ENCODE assay signal across 8 cellular contexts in the genomic region with DNA sequence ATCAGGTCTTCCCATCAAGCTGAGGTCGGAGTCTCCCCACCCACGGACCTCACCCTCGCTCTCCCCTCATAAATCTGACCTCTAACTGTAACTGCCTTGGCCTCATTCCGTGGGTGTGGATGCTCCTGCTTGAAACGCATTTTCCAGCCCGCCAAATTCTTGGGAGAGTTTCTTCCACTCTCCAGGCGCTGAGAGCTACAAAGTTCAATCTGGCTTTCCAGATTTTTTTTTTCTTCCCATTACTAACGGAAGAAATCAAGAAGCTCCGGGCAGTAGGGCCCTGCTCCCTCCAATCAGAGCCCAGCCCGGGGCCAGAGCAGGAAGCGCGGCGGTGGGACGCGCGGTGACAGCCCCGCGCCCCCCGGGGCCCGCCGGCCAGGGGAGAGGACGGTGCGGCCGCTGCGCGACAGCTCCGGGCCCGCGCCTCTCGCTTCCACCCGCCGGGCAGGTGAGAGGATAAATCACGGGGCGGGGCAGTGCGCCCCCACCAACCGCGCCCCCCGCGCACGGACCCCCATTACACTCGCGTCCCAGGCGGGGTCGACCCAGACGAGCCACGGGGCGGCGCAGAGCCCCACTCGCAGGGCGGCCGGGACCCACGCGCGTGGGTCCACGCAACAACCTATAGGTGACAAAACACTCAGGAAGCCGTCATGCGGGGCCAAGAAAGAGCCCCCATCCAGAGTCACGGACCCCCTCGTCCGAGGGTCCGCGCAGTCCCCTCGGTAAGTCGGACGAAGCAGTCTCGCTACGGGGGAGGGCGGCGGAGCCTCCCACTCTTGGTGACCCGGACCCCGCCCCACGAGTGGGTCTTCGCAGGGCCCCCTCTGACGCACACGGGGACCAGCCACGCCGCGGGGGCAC. TPM values are rescaled to one million over a fixed set of nuclear protein-coding genes. Genes with fewer than 3 reads are reported as not detected.
DNase-seq lines count a peak whose midpoint lies in the region; ATAC-seq, FAIRE-seq and TF ChIP-seq lines count a peak whose summit lies in the region.

No MANE protein-coding gene starts in this region.

- POLR2A ChIA-PET in CD8-positive, alpha-beta T cell (lab: Charles Lee) = interaction anchor here (0.9 to 2.6 kb wide), 7 partner anchors 10 to 84 kb away, joined by 3 to 13 read pairs (median 3); no protein-coding TSS in a partner anchor

- no peak for TF ChIP-seq CTCF in CD8-positive, alpha-beta T cell (IDR thresholded peaks at IDR 0.05)
- no peak for TF ChIP-seq CTCF in bronchial epithelial cell (IDR thresholded peaks at IDR 0.05; ENCODE audit: insufficient read depth, low read length, severe bottlenecking)
- TF ChIP-seq CTCF in stomach (IDR thresholded peaks at IDR 0.05) = no peak

- H3K4me3 ChIP-seq in CD8-positive, alpha-beta T cell (ENCODE audit: low read depth, low read length) = peak overlapping the region; percentile 70
- peak overlapping the region; percentile 91 for H3K4me3 ChIP-seq in SJCRH30
- peak overlapping the region; percentile 91 for H3K4me3 ChIP-seq in bronchial epithelial cell (ENCODE audit: low read depth, low read length)
- H3K4me3 ChIP-seq in stomach = peak overlapping the region; percentile 56 to 94 (median 82)

- no peaks in the 10 kb centered on the region for H3K27me3 Mint-ChIP-seq in CD8-positive, alpha-beta T cell (ENCODE audit: low read depth)

- no peaks in the 10 kb centered on the region for H3K9me3 Mint-ChIP-seq in CD8-positive, alpha-beta T cell

- no peak for FAIRE-seq in bronchial epithelial cell (lab: Jason Lieb, UNC)

- H3K27me3 ChIP-seq in CD8-positive, alpha-beta T cell (ENCODE audit: insufficient read depth, low read length) = no peaks in the 10 kb centered on the region
- no peaks in the 10 kb centered on the region for H3K27me3 ChIP-seq in SJCRH30
- H3K27me3 ChIP-seq in bronchial epithelial cell (ENCODE audit: control insufficient read depth, insufficient read depth, low read length) = no peaks in the 10 kb centered on the region
- peaks cover 0 to 8% (median 6%) of the 10 kb centered on the region in 3 donors for H3K27me3 ChIP-seq in stomach

- intact Hi-C loops in CD8-positive, alpha-beta T cell (cut with DNase I, micrococcal nuclease) = loop anchor here (1.0 to 10.0 kb wide), 10 partner anchors 31 to 1154 kb away; a partner anchor contains a TSS
- intact Hi-C loops in stomach (cut with DNase I; ENCODE audit: low total_unique reads) = no loop called here

- H3K36me3 ChIP-seq in CD8-positive, alpha-beta T cell (ENCODE audit: insufficient read depth, low read length) = no peaks in the 10 kb centered on the region
- H3K36me3 ChIP-seq in SJCRH30 (no peaks in the 10 kb centered on the region; the same call in 1 of the 2 replicates), bronchial epithelial cell (ENCODE audit: control insufficient read depth, insufficient read depth, low read length) (no peaks in the 10 kb centered on the region), stomach (peaks cover 0 to under 1% (median 0%) of the 10 kb centered on the region in 4 donors)

- CTCF ChIA-PET in CD8-positive, alpha-beta T cell (lab: Charles Lee) = interaction anchor here (0.6 to 1.4 kb wide), 9 partner anchors 10 to 177 kb away, joined by 3 to 7 read pairs (median 4); no protein-coding TSS in a partner anchor

- H3K9me3 ChIP-seq in CD8-positive, alpha-beta T cell (ENCODE audit: low read length) = no peaks in the 10 kb centered on the region
- H3K9me3 ChIP-seq in SJCRH30 (replicated peaks) (no peaks in the 10 kb centered on the region), stomach (no peaks in the 10 kb centered on the region)

- ATAC-seq in CD8-positive, alpha-beta T cell = peak; percentile 6
- ATAC-seq in GM21390 (IDR thresholded peaks at IDR 0.05; ENCODE audit: unreplicated experiment) = no peak
- ATAC-seq in HG03460 (IDR thresholded peaks at IDR 0.05; ENCODE audit: unreplicated experiment) = no peak

- H3K4me1 Mint-ChIP-seq in CD8-positive, alpha-beta T cell (ENCODE audit: low read depth) = peaks cover 32% of the 10 kb centered on the region

- no peak for TF ChIP-seq EP300 in stomach (IDR thresholded peaks at IDR 0.05)

- H3K27ac Mint-ChIP-seq in CD8-positive, alpha-beta T cell = peak overlapping the region; percentile 69

- peaks cover 9% of the 10 kb centered on the region for H3K4me1 ChIP-seq in CD8-positive, alpha-beta T cell (ENCODE audit: insufficient read depth, low read length)
- H3K4me1 ChIP-seq in SJCRH30 (peaks cover 8% of the 10 kb centered on the region), stomach (peaks cover 12 to 42% (median 26%) of the 10 kb centered on the region in 4 donors)

- H3K36me3 Mint-ChIP-seq in CD8-positive, alpha-beta T cell = no peaks in the 10 kb centered on the region

- H3K4me3 Mint-ChIP-seq in CD8-positive, alpha-beta T cell = peak overlapping the region; percentile 84

- WGBS in stomach, 5 donors = 0 to 7% (median 2%) methylated on average over 16 to 78 of the region's 78 CpGs

- peak in 3 of 7 experiments; percentile 28 to 53 (median 33) for DNase-seq in CD8-positive, alpha-beta T cell
- DNase-seq in SJCRH30 = peak in 1 of 2 experiments; percentile 53
- peak; percentile 20 for DNase-seq in bronchial epithelial cell (ENCODE audit: low read depth)
- DNase-seq in kidney tubule cell (ENCODE audit: low spot score) = peak; percentile 36
- DNase-seq in stomach = peak; percentile 38
- no peak for DNase-seq in GM19238 (ENCODE audit: insufficient read length, low spot score)

- TF ChIP-seq POLR2A in stomach (IDR thresholded peaks at IDR 0.05) = no peak

- peak overlapping the region; percentile 62 for H3K27ac ChIP-seq in CD8-positive, alpha-beta T cell (ENCODE audit: low read depth, low read length)
- H3K27ac ChIP-seq in SJCRH30 (peak overlapping the region; percentile 45; the same call in 1 of the 2 replicates), stomach (peak overlapping the region; percentile 88 to 96 (median 93))

RNA-seq across cellular contexts. Expression of a gene that starts 0.9 kb away (rescaled TPM):
- 10 to 100 TPM; 13.4 to 13.9 TPM for total RNA-seq in CD8-positive, alpha-beta T cell
- 12.3 and 13.9 TPM in 2 replicates for total RNA-seq in SJCRH30 (2014; rRNA removed; shearing (Covaris generic))
- total RNA-seq in bronchial epithelial cell = 6.8 and 16.1 TPM in 2 replicates
- 10 to 100 TPM in 4 of 5 donors, 1 to 10 TPM in 1; 7.6 to 88.9 (median 22.2) TPM for total RNA-seq in stomach
- 1 to 10 TPM; 4.1 to 5.4 (median 5.3) TPM for polyA plus RNA-seq in stomach
